ENCODE assay signal across 8 cellular contexts in the genomic region with DNA sequence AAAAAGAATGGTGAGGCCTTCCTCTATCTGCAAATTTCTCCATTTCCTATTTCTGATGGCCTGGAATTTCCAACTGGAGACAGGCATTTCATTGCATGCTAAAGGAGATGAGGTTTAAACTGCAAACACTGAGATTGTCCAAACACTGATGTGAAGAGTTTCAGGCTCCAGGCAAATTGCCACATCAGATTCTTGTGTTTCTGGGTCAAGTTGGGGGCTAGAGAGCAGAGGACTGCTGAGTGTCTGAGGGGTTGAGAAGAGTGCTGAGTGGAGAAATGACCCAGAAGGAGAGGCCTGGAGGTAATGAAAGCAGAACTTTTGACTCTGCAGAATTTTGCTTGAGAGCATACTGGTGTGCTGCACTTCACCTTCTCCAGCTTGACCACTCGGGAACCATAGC.
"Had no signal": no experiment of that assay in that cellular context is flagged by ENCODE, and none has a peak within 500 bp of the region (broad histone marks: within the 10 kb centered on the region; RNA-seq: fewer than 3 reads in every experiment).

No MANE protein-coding gene starts in this region.

- DNase-seq: GM23248, GOT3, H7, HFFc6, IMR-90 had no signal

- H3K4me3 Mint-ChIP-seq: HFFc6 had no signal

- H3K27ac Mint-ChIP-seq: HFFc6 had no signal

- H3K36me3 ChIP-seq: HAP-1 had no signal

- H3K4me3 ChIP-seq: GM23248, HAP-1, K562 had no signal

- H3K27ac ChIP-seq: GM23248 had no signal

- H3K4me1 ChIP-seq: HAP-1 had no signal

- H3K9me3 ChIP-seq: HAP-1 had no signal

- ATAC-seq: HCT116, K562 had no signal
